Comparison of ENCODE assay signal across 23 cellular contexts in genomic region chr17:77594416-77595209, GRCh38.
A peak's percentile ranks its signal among the peaks of the same experiment; 100 is the strongest.
DNase-seq lines count a peak whose midpoint lies in the region; ATAC-seq and TF ChIP-seq lines count a peak whose summit lies in the region.
"Had no signal": no experiment of that assay in that cellular context is flagged by ENCODE, and none has a peak within 500 bp of the region (broad histone marks: within the 10 kb centered on the region; RNA-seq: fewer than 3 reads in every experiment).

No MANE protein-coding gene starts in this region.

- TF ChIP-seq CTCF in right atrium auricular region (IDR thresholded peaks at IDR 0.05) (no peak), RWPE2 (IDR thresholded peaks at IDR 0.05; ENCODE audit: poor library complexity, severe bottlenecking) (no peak), endodermal cell (conservative IDR thresholded peaks at IDR 0.05) (no peak)

- H3K9me3 ChIP-seq in right atrium auricular region (no peaks in the 10 kb centered on the region), RWPE2 (ENCODE audit: severe bottlenecking) (no peaks in the 10 kb centered on the region), endodermal cell (ENCODE audit: control insufficient read depth, low read length) (no peaks in the 10 kb centered on the region)
- H3K9me3 ChIP-seq: gastrocnemius medialis had no signal

- no peak overlapping the region for H3K4me3 ChIP-seq in right atrium auricular region
- no peak overlapping the region for H3K4me3 ChIP-seq in RWPE2 (ENCODE audit: severe bottlenecking)
- no peak overlapping the region for H3K4me3 ChIP-seq in endodermal cell (ENCODE audit: low read length)
- H3K4me3 ChIP-seq: gastrocnemius medialis, skin epidermis had no signal

- no peak overlapping the region for H3K9ac ChIP-seq in endodermal cell (ENCODE audit: extremely low read depth, low read length, poor library complexity, severe bottlenecking)

- 95% methylated on average over 7 of the region's 7 CpGs for WGBS in endodermal cell (ENCODE audit: insufficient coverage in 1 of 2, insufficient read length in 1 of 2), 2 experiments

- H3K36me3 ChIP-seq in right atrium auricular region (no peaks in the 10 kb centered on the region), RWPE2 (ENCODE audit: low read depth) (no peaks in the 10 kb centered on the region), endodermal cell (ENCODE audit: control insufficient read depth, insufficient read depth, low read length) (no peaks in the 10 kb centered on the region)
- H3K36me3 ChIP-seq: gastrocnemius medialis had no signal

- no peaks in the 10 kb centered on the region for H3K4me1 Mint-ChIP-seq in endodermal cell

- no peak overlapping the region for H3K27ac ChIP-seq in right atrium auricular region
- H3K27ac ChIP-seq in RWPE2 (ENCODE audit: poor library complexity, severe bottlenecking): no peak overlapping the region
- no peak overlapping the region for H3K27ac ChIP-seq in endodermal cell (ENCODE audit: low read depth, low read length)
- H3K27ac ChIP-seq: gastrocnemius medialis, HL-60, skin epidermis had no signal

- intact Hi-C loops in cardiac septum (cut with DNase I): no loop called here

- H3K4me1 ChIP-seq in right atrium auricular region (no peaks in the 10 kb centered on the region), RWPE2 (ENCODE audit: insufficient read depth, poor library complexity, severe bottlenecking) (no peaks in the 10 kb centered on the region), endodermal cell (ENCODE audit: control insufficient read depth, insufficient read depth, low read length) (no peaks in the 10 kb centered on the region)
- H3K4me1 ChIP-seq: gastrocnemius medialis had no signal

- peak; percentile 41 for DNase-seq in cardiac septum (ENCODE audit: low spot score)
- no peak for DNase-seq in right atrium auricular region (ENCODE audit: low spot score)
- DNase-seq in RWPE2 (ENCODE audit: low spot score): peak; percentile 28
- DNase-seq in endodermal cell: peak; percentile 37
- DNase-seq in hypothalamus (lab: John Stamatoyannopoulos, UW): no peak
- DNase-seq in kidney tubule cell (ENCODE audit: low spot score): no peak
- DNase-seq: activated CD4-positive, alpha-beta T cell treated with anti-CD3 and anti-CD28 coated beads, Interleukin-2, amount 50 U/mL, for 1 hour; CD4-positive, alpha-beta memory T cell; central memory CD4-positive, alpha-beta T cell; DMS53; gastrocnemius medialis; MV-4-11; NCI-H1930; NCI-H226; RPMI8226; stimulated activated CD4-positive, alpha-beta T cell treated with anti-CD3 and anti-CD28 coated beads, Interleukin-4, amount 100 ng/mL, for 4 hours had no signal

- H3K36me3 Mint-ChIP-seq in endodermal cell (ENCODE audit: low read depth): no peaks in the 10 kb centered on the region
- H3K36me3 Mint-ChIP-seq: CD4-positive, alpha-beta memory T cell; natural killer cell treated with Interleukin-12 subunit alpha and Interleukin-12 subunit beta and Interleukin-15 and Interleukin-18, amount 100 ng/mL, for 72 hours had no signal

- no peak for ATAC-seq in RWPE2 (ENCODE audit: low read depth)
- ATAC-seq in GM21717 (IDR thresholded peaks at IDR 0.05; ENCODE audit: unreplicated experiment): no peak
- ATAC-seq: gastrocnemius medialis; HCT116; natural killer cell treated with Interleukin-12 subunit alpha and Interleukin-12 subunit beta and Interleukin-15 and Interleukin-18, amount 100 ng/mL, for 72 hours had no signal

- no peak overlapping the region for H3K4me3 Mint-ChIP-seq in endodermal cell
- H3K4me3 Mint-ChIP-seq: CD4-positive, alpha-beta memory T cell; natural killer cell treated with Interleukin-12 subunit alpha and Interleukin-12 subunit beta and Interleukin-15 and Interleukin-18, amount 100 ng/mL, for 72 hours had no signal

- no peak overlapping the region for H3K27ac Mint-ChIP-seq in endodermal cell
- H3K27ac Mint-ChIP-seq: activated T-helper 2 cell treated with anti-CD3 and anti-CD28 coated beads, Interferon-gamma antibody, Interleukin-2, Interleukin-4, amounts not matched to agents 10 μg/mL and 5 μg/mL and 100 μg/mL, durations not matched to agents 14 hours and 24 hours and 36 hours; CD4-positive, alpha-beta memory T cell; natural killer cell treated with Interleukin-12 subunit alpha and Interleukin-12 subunit beta and Interleukin-15 and Interleukin-18, amount 100 ng/mL, for 72 hours had no signal

- H3K27me3 Mint-ChIP-seq in endodermal cell (ENCODE audit: insufficient read depth): no peaks in the 10 kb centered on the region

- H3K9me3 Mint-ChIP-seq in endodermal cell: no peaks in the 10 kb centered on the region
- H3K9me3 Mint-ChIP-seq: activated T-helper 2 cell treated with anti-CD3 and anti-CD28 coated beads, Interferon-gamma antibody, Interleukin-2, Interleukin-4, amounts not matched to agents 10 μg/mL and 5 μg/mL and 100 μg/mL, durations not matched to agents 14 hours and 24 hours and 36 hours; CD4-positive, alpha-beta memory T cell; IgD-negative memory B cell; natural killer cell treated with Interleukin-12 subunit alpha and Interleukin-12 subunit beta and Interleukin-15 and Interleukin-18, amount 100 ng/mL, for 72 hours had no signal

- H3K27me3 ChIP-seq in right atrium auricular region (no peaks in the 10 kb centered on the region), RWPE2 (ENCODE audit: insufficient read depth, poor library complexity, severe bottlenecking) (peaks cover 6% of the 10 kb centered on the region), endodermal cell (ENCODE audit: control insufficient read depth, insufficient read depth, low read length, poor library complexity, severe bottlenecking) (no peaks in the 10 kb centered on the region)
- H3K27me3 ChIP-seq: gastrocnemius medialis had no signal

Comparison
In these comparisons a context has a peak if more than half of its experiments do, and no peak if none do; other contexts are left out.
1. DNase-seq: peak in cardiac septum (single experiment), RWPE2 (single experiment) and endodermal cell (single experiment); none in right atrium auricular region (single experiment), hypothalamus (0 of 51) and kidney tubule cell (single experiment).